8 cellular contexts compared by ENCODE assay signal in genomic region chr7:152894295-152895170, GRCh38.
DNase-seq lines count a peak whose midpoint lies in the region; ATAC-seq and TF ChIP-seq lines count a peak whose summit lies in the region.

No MANE protein-coding gene starts in this region.

- H3K9me3 ChIP-seq in WERI-Rb-1 (ENCODE audit: severe bottlenecking): no peaks in the 10 kb centered on the region
- H3K9me3 ChIP-seq in right atrium auricular region: no peaks in the 10 kb centered on the region
- H3K9me3 ChIP-seq in MG63: no peaks in the 10 kb centered on the region

- H3K27ac ChIP-seq in WERI-Rb-1: no peak overlapping the region
- no peak overlapping the region for H3K27ac ChIP-seq in right atrium auricular region

- no peaks in the 10 kb centered on the region for H3K27me3 ChIP-seq in WERI-Rb-1 (ENCODE audit: insufficient read depth, low read depth, severe bottlenecking)
- H3K27me3 ChIP-seq in right atrium auricular region: no peaks in the 10 kb centered on the region
- no peaks in the 10 kb centered on the region for H3K27me3 ChIP-seq in MG63

- DNase-seq in stimulated activated CD4-positive, alpha-beta T cell treated with anti-CD3 and anti-CD28 coated beads, Interleukin-12 subunit alpha, Interleukin-12 subunit beta, amount 100 ng/mL, for 4 hours: peak; percentile 8
- DNase-seq in stimulated activated CD4-positive, alpha-beta T cell treated with anti-CD3 and anti-CD28 coated beads, Interleukin-4, amount 100 ng/mL, for 24 hours: no peak
- DNase-seq in WERI-Rb-1 (peak; percentile 37), right atrium auricular region (ENCODE audit: low spot score) (no peak), MG63 (no peak), SIG-M5 (lab: John Stamatoyannopoulos, UW) (no peak)
- DNase-seq in stimulated activated CD4-positive, alpha-beta T cell treated with anti-CD3 and anti-CD28 coated beads, Interleukin-4, amount 100 ng/mL, for 48 hours (ENCODE audit: low read depth in 2 of 2): peak; percentile 6 to 10

- H3K4me1 ChIP-seq in right atrium auricular region: peaks cover 0 to 4% of the 10 kb centered on the region in 2 donors

- TF ChIP-seq CTCF in WERI-Rb-1 (IDR thresholded peaks at IDR 0.05; ENCODE audit: low read depth, low read length) (peak; percentile 85), right atrium auricular region (IDR thresholded peaks at IDR 0.05) (peak; percentile 52 to 89)

- H3K36me3 ChIP-seq in WERI-Rb-1 (no peaks in the 10 kb centered on the region), right atrium auricular region (no peaks in the 10 kb centered on the region), MG63 (no peaks in the 10 kb centered on the region)

- H3K4me3 ChIP-seq in WERI-Rb-1 (ENCODE audit: low read depth, low read length) (no peak overlapping the region), right atrium auricular region (no peak overlapping the region), MG63 (no peak overlapping the region)

- peak; percentile 78 for ATAC-seq in HG03064 (IDR thresholded peaks at IDR 0.05; ENCODE audit: low read depth, unreplicated experiment)

Comparison
In these comparisons a context has a peak if more than half of its experiments do, and no peak if none do; other contexts are left out.
1. DNase-seq: peak in stimulated activated CD4-positive, alpha-beta T cell treated with anti-CD3 and anti-CD28 coated beads, Interleukin-12 subunit alpha, Interleukin-12 subunit beta, amount 100 ng/mL, for 4 hours (single experiment), WERI-Rb-1 (single experiment) and stimulated activated CD4-positive, alpha-beta T cell treated with anti-CD3 and anti-CD28 coated beads, Interleukin-4, amount 100 ng/mL, for 48 hours (2 of 2); none in stimulated activated CD4-positive, alpha-beta T cell treated with anti-CD3 and anti-CD28 coated beads, Interleukin-4, amount 100 ng/mL, for 24 hours (single experiment), right atrium auricular region (single experiment), MG63 (single experiment) and SIG-M5 (single experiment).